In genomic region chr2:53103661-53104060, GRCh38 we compare ENCODE assay signal across 22 cellular contexts.
DNase-seq lines count a peak whose midpoint lies in the region; ATAC-seq and TF ChIP-seq lines count a peak whose summit lies in the region.
"Had no signal": no experiment of that assay in that cellular context is flagged by ENCODE, and none has a peak within 500 bp of the region (broad histone marks: within the 10 kb centered on the region; RNA-seq: fewer than 3 reads in every experiment).

No MANE protein-coding gene starts in this region.

- H3K27me3 ChIP-seq in mammary epithelial cell (ENCODE audit: insufficient read depth, low read length): no peaks in the 10 kb centered on the region
- no peaks in the 10 kb centered on the region for H3K27me3 ChIP-seq in adrenal gland
- H3K27me3 ChIP-seq: BE2C, transverse colon had no signal

- H3K27me3 Mint-ChIP-seq in MCF 10A (ENCODE audit: insufficient read depth, unreplicated experiment) (no peaks in the 10 kb centered on the region), endothelial cell (ENCODE audit: unreplicated experiment) (peaks cover 2% of the 10 kb centered on the region)
- H3K27me3 Mint-ChIP-seq: activated naive CD8-positive, alpha-beta T cell; stimulated activated naive CD8-positive, alpha-beta T cell treated with anti-CD3 and anti-CD28 coated beads, Interleukin-15, amount 100 ng/mL, for 72 hours had no signal

- H3K9me3 Mint-ChIP-seq in MCF 10A (ENCODE audit: unreplicated experiment): no peaks in the 10 kb centered on the region
- no peaks in the 10 kb centered on the region for H3K9me3 Mint-ChIP-seq in endothelial cell (ENCODE audit: unreplicated experiment)
- H3K9me3 Mint-ChIP-seq: activated T-helper 1 cell treated with anti-CD3 and anti-CD28 coated beads, Interleukin-12 subunit alpha, Interleukin-12 subunit beta, Interleukin-2, Interleukin-4 antibody, amounts not matched to agents 30 ng/mL and 10 ng/mL and 1 ng/mL, durations not matched to agents 14 hours and 24 hours and 36 hours had no signal

- BruUV-seq in mammary epithelial cell (replicated peaks; lab: Mats Ljungman, UMichigan) (no TSS peak), MCF 10A (replicated peaks; lab: Mats Ljungman, UMichigan) (no TSS peak)

- H3K9me3 ChIP-seq in mammary epithelial cell (replicated peaks; ENCODE audit: insufficient read depth, low read length) (no peaks in the 10 kb centered on the region), mesodermal cell (ENCODE audit: control insufficient read depth, low read length) (no peaks in the 10 kb centered on the region), adrenal gland (replicated peaks in 1 of 3) (no peaks in the 10 kb centered on the region)
- H3K9me3 ChIP-seq: BE2C, transverse colon had no signal

- DNase-seq in mammary epithelial cell (no peak), MCF 10A (ENCODE audit: unreplicated experiment) (no peak), endothelial cell (ENCODE audit: low spot score) (no peak), adrenal gland (no peak), DMS 273 treated with DMSO at 0.1 percent for 48 hours (lab: John Stamatoyannopoulos, UW) (no peak)
- DNase-seq: activated CD4-positive, alpha-beta T cell treated with anti-CD3 and anti-CD28 coated beads for 1 hour; BE2C; dermis blood vessel endothelial cell; erythroblast; glutamatergic neuron; NCI-H1436; NCI-H2171; stimulated activated CD4-positive, alpha-beta T cell treated with anti-CD3 and anti-CD28 coated beads, Interleukin-2, amount 100 ng/mL, for 24 hours; stimulated activated naive CD8-positive, alpha-beta T cell treated with anti-CD3 and anti-CD28 coated beads, Interleukin-15, amount 100 ng/mL, for 72 hours; transverse colon had no signal

- H3K9ac ChIP-seq in mammary epithelial cell (ENCODE audit: insufficient read depth, low read length): no peak overlapping the region
- H3K9ac ChIP-seq: GM23248 had no signal

- H3K4me1 Mint-ChIP-seq in MCF 10A (ENCODE audit: insufficient read depth, unreplicated experiment) (peaks cover 15% of the 10 kb centered on the region), endothelial cell (ENCODE audit: unreplicated experiment) (peaks cover 2% of the 10 kb centered on the region)
- H3K4me1 Mint-ChIP-seq: stimulated activated naive CD8-positive, alpha-beta T cell treated with anti-CD3 and anti-CD28 coated beads, Interleukin-15, amount 100 ng/mL, for 72 hours had no signal

- H3K27ac ChIP-seq in mammary epithelial cell (ENCODE audit: insufficient read depth, low read depth, low read length): no peak overlapping the region
- peak overlapping the region; percentile 52 for H3K27ac ChIP-seq in mesodermal cell (ENCODE audit: low read depth, low read length, severe bottlenecking)
- no peak overlapping the region for H3K27ac ChIP-seq in adrenal gland
- H3K27ac ChIP-seq: 22Rv1, GM23248, transverse colon had no signal

- H3K27ac Mint-ChIP-seq in MCF 10A (ENCODE audit: low read depth, unreplicated experiment) (no peak overlapping the region), endothelial cell (ENCODE audit: unreplicated experiment) (peak overlapping the region; percentile 3)
- H3K27ac Mint-ChIP-seq: activated naive CD8-positive, alpha-beta T cell; activated T-helper 1 cell treated with anti-CD3 and anti-CD28 coated beads, Interleukin-12 subunit alpha, Interleukin-12 subunit beta, Interleukin-2, Interleukin-4 antibody, amounts not matched to agents 30 ng/mL and 10 ng/mL and 1 ng/mL, durations not matched to agents 14 hours and 24 hours and 36 hours; stimulated activated naive CD8-positive, alpha-beta T cell treated with anti-CD3 and anti-CD28 coated beads, Interleukin-15, amount 100 ng/mL, for 72 hours had no signal

- in situ Hi-C loops in mammary epithelial cell (cut with MboI; ENCODE audit: low sequenced_read_pairs in 2 of 2): no loop called here

- no peaks in the 10 kb centered on the region for H4K20me1 ChIP-seq in mammary epithelial cell (ENCODE audit: insufficient read depth, low read length)

- H3K4me3 ChIP-seq in mammary epithelial cell (replicated peaks in 1 of 3; ENCODE audit: insufficient read depth in 1 of 3, low read depth in 2 of 3, low read length in 3 of 3) (no peak overlapping the region), mesodermal cell (ENCODE audit: extremely low read depth, insufficient read depth, low read length, poor library complexity, severe bottlenecking) (no peak overlapping the region), adrenal gland (no peak overlapping the region)
- H3K4me3 ChIP-seq: GM23248, transverse colon had no signal

- ATAC-seq in HG03378 (IDR thresholded peaks at IDR 0.05; ENCODE audit: unreplicated experiment) (no peak), HG03460 (IDR thresholded peaks at IDR 0.05; ENCODE audit: unreplicated experiment) (no peak)
- ATAC-seq: stimulated activated naive CD8-positive, alpha-beta T cell treated with anti-CD3 and anti-CD28 coated beads, Interleukin-15, amount 100 ng/mL, for 72 hours had no signal

- POLR2A ChIA-PET in MCF 10A (lab: Yijun Ruan, JAX): no interaction called here

- 94% methylated on average over 1 of the region's 1 CpG for WGBS in mammary epithelial cell (ENCODE audit: low coverage, missing lambda C conversion rate)
- 83 to 100% methylated on average over 1 of the region's 1 CpG for WGBS in mesodermal cell (ENCODE audit: insufficient coverage in 2 of 2), 2 experiments
- 53 to 65% (median 62%) methylated on average over 1 of the region's 1 CpG for WGBS in adrenal gland, 4 donors

- intact Hi-C loops in mammary epithelial cell (cut with micrococcal nuclease): no loop called here
- intact Hi-C loops in MCF 10A (cut with micrococcal nuclease): no loop called here
- intact Hi-C loops in adrenal gland (cut with DNase I): no loop called here

- dilution Hi-C loops in mammary epithelial cell (cut with HindIII; ENCODE audit: low sequenced_read_pairs): no loop called here

- H3K36me3 Mint-ChIP-seq in MCF 10A (ENCODE audit: insufficient read depth, unreplicated experiment) (no peaks in the 10 kb centered on the region), endothelial cell (ENCODE audit: low read depth, unreplicated experiment) (no peaks in the 10 kb centered on the region)
- H3K36me3 Mint-ChIP-seq: activated naive CD8-positive, alpha-beta T cell had no signal

- no peak for TF ChIP-seq POLR2A in adrenal gland (IDR thresholded peaks at IDR 0.05)

- no peak overlapping the region for H3K4me2 ChIP-seq in mammary epithelial cell (ENCODE audit: insufficient read depth, low read depth, low read length)

- CTCF ChIA-PET in mammary epithelial cell (lab: Charles Lee; ENCODE audit: low non-redundant PET): no interaction called here
- CTCF ChIA-PET in MCF 10A (lab: Yijun Ruan, JAX): no interaction called here

- no peaks in the 10 kb centered on the region for H3K79me2 ChIP-seq in mammary epithelial cell (ENCODE audit: insufficient read depth, low read length)

- H3K4me3 Mint-ChIP-seq in MCF 10A (ENCODE audit: unreplicated experiment) (no peak overlapping the region), endothelial cell (ENCODE audit: unreplicated experiment) (no peak overlapping the region)
- H3K4me3 Mint-ChIP-seq: activated naive CD8-positive, alpha-beta T cell; activated T-helper 1 cell treated with anti-CD3 and anti-CD28 coated beads, Interleukin-12 subunit alpha, Interleukin-12 subunit beta, Interleukin-2, Interleukin-4 antibody, amounts not matched to agents 30 ng/mL and 10 ng/mL and 1 ng/mL, durations not matched to agents 14 hours and 24 hours and 36 hours; stimulated activated naive CD8-positive, alpha-beta T cell treated with anti-CD3 and anti-CD28 coated beads, Interleukin-15, amount 100 ng/mL, for 72 hours had no signal

- peaks cover 5% of the 10 kb centered on the region for H3K4me1 ChIP-seq in mammary epithelial cell (ENCODE audit: insufficient read depth, low read length)
- H3K4me1 ChIP-seq in mesodermal cell (ENCODE audit: control insufficient read depth, insufficient read depth, low read length, poor library complexity, severe bottlenecking): peaks cover 9% of the 10 kb centered on the region
- no peaks in the 10 kb centered on the region for H3K4me1 ChIP-seq in adrenal gland (replicated peaks in 1 of 2)
- H3K4me1 ChIP-seq: BE2C had no signal

- peak overlapping the region; percentile 6 for H2AFZ ChIP-seq in mammary epithelial cell (ENCODE audit: low read depth, low read length)
- H2AFZ ChIP-seq: GM23248 had no signal

- TF ChIP-seq CTCF in mammary epithelial cell (conservative IDR thresholded peaks at IDR 0.05 in 1 of 2, IDR thresholded peaks at IDR 0.05 in 1 of 2; ENCODE audit: extremely low read depth in 1 of 2, insufficient read depth in 1 of 2, low read depth in 1 of 2, low read length in 2 of 2) (no peak), MCF 10A (IDR thresholded peaks at IDR 0.05; ENCODE audit: unreplicated experiment) (no peak), endothelial cell (IDR thresholded peaks at IDR 0.05; ENCODE audit: unreplicated experiment) (no peak), adrenal gland (IDR thresholded peaks at IDR 0.05) (no peak)

- H3K36me3 ChIP-seq in mammary epithelial cell (ENCODE audit: insufficient read depth, low read length): no peaks in the 10 kb centered on the region
- H3K36me3 ChIP-seq in mesodermal cell (ENCODE audit: control insufficient read depth, insufficient read depth, low read length): no peaks in the 10 kb centered on the region
- H3K36me3 ChIP-seq in adrenal gland (replicated peaks in 1 of 2): no peaks in the 10 kb centered on the region
- H3K36me3 ChIP-seq: BE2C, transverse colon had no signal
